Comparison of ENCODE assay signal across 8 cellular contexts in genomic region chr6:47309326-47310130, GRCh38. TPM values are rescaled to one million over a fixed set of nuclear protein-coding genes. Genes with fewer than 3 reads are reported as not detected.
DNase-seq lines count a peak whose midpoint lies in the region; ATAC-seq and TF ChIP-seq lines count a peak whose summit lies in the region.

Gene TNFRSF21, minus strand, starts transcription at chr6:47309905. Its CDS starts 394 bp downstream, at chr6:47309511.

- H3K4me3 ChIP-seq in Panc1 (ENCODE audit: low read depth in 2 of 2, low read length in 2 of 2) (peak within 1 kb of the TSS; percentile 67 to 88), fibroblast of lung (replicated peaks in 1 of 4; ENCODE audit: control extremely low read depth in 1 of 4, insufficient read depth in 1 of 4, low read depth in 3 of 4, low read length in 4 of 4) (peak within 1 kb of the TSS; percentile 64 to 81 (median 73))
- peak within 1 kb of the TSS; percentile 66 for H3K4me3 ChIP-seq in naive thymus-derived CD4-positive, alpha-beta T cell (ENCODE audit: low read length)

- H3K27ac ChIP-seq in Panc1 (ENCODE audit: low read length) (peak within 1 kb of the TSS; percentile 71), fibroblast of lung (ENCODE audit: insufficient read depth, low read length) (no peak within 1 kb of the TSS)
- no peak within 1 kb of the TSS for H3K27ac ChIP-seq in naive thymus-derived CD4-positive, alpha-beta T cell (ENCODE audit: low read depth, low read length)

- BruUV-seq in Panc1 (replicated peaks; lab: Mats Ljungman, UMichigan), result no TSS peak

- peak within 1 kb of the TSS; percentile 91 for H2AFZ ChIP-seq in fibroblast of lung (ENCODE audit: low read length)

- H3K9me3 Mint-ChIP-seq in activated T-helper 1 cell treated with anti-CD3 and anti-CD28 coated beads, Interleukin-12 subunit alpha, Interleukin-12 subunit beta, Interleukin-2, Interleukin-4 antibody, amounts not matched to agents 30 ng/mL and 10 ng/mL and 1 ng/mL, durations not matched to agents 14 hours and 24 hours and 36 hours, result no peaks in the 10 kb centered on the region
- H3K9me3 Mint-ChIP-seq in naive thymus-derived CD4-positive, alpha-beta T cell, result no peaks in the 10 kb centered on the region

- H3K27me3 ChIP-seq in Panc1 (ENCODE audit: control insufficient read depth, insufficient read depth, low read length), result no peaks in the 10 kb centered on the region
- peaks cover 2% of the 10 kb centered on the region for H3K27me3 ChIP-seq in fibroblast of lung (ENCODE audit: control insufficient read depth, insufficient read depth, low read length)
- no peaks in the 10 kb centered on the region for H3K27me3 ChIP-seq in naive thymus-derived CD4-positive, alpha-beta T cell (ENCODE audit: control insufficient read depth in 2 of 2, insufficient read depth in 2 of 2, low read length in 2 of 2)

- intact Hi-C loops in Panc1 (cut with micrococcal nuclease; ENCODE audit: unreplicated experiment), result loop anchor here (2.0 kb wide), 1 partner anchor 213 kb away; no protein-coding TSS in a partner anchor
- intact Hi-C loops in activated T-helper 1 cell treated with anti-CD3 and anti-CD28 coated beads, Interleukin-12 subunit alpha, Interleukin-12 subunit beta, Interleukin-2, Interleukin-4 antibody, amounts not matched to agents 30 ng/mL and 10 ng/mL and 1 ng/mL, durations not matched to agents 14 hours and 24 hours and 36 hours (cut with micrococcal nuclease), result loop anchor here (1.0 to 2.0 kb wide), 3 partner anchors 169 to 1089 kb away; no protein-coding TSS in a partner anchor
- intact Hi-C loops in naive thymus-derived CD4-positive, alpha-beta T cell (cut with micrococcal nuclease), result loop anchor here (1.0 to 5.0 kb wide), 5 partner anchors 67 to 657 kb away; partner anchors contain the start of genes CYP39A1 (in 1 of the 2) and SLC25A27 (in 1 of the 2)

- peaks cover 52% of the 10 kb centered on the region for H3K27me3 Mint-ChIP-seq in activated T-helper 1 cell treated with anti-CD3 and anti-CD28 coated beads, Interleukin-12 subunit alpha, Interleukin-12 subunit beta, Interleukin-2, Interleukin-4 antibody, amounts not matched to agents 30 ng/mL and 10 ng/mL and 1 ng/mL, durations not matched to agents 14 hours and 24 hours and 36 hours (ENCODE audit: insufficient read depth)
- peaks cover 51 to 77% (median 53%) of the 10 kb centered on the region in 5 donors for H3K27me3 Mint-ChIP-seq in naive thymus-derived CD4-positive, alpha-beta T cell

- peak within 1 kb of the TSS; percentile 89 for H3K4me2 ChIP-seq in fibroblast of lung (ENCODE audit: extremely low read depth, insufficient read depth, low read length)

- TF ChIP-seq CTCF in Panc1 (IDR thresholded peaks at IDR 0.05) (peak; percentile 97), fibroblast of lung (conservative IDR thresholded peaks at IDR 0.05 in 1 of 2, IDR thresholded peaks at IDR 0.05 in 1 of 2; ENCODE audit: low read depth in 1 of 2, low read length in 2 of 2) (peak; percentile 96 to 98)

- ATAC-seq in GM21619 (IDR thresholded peaks at IDR 0.05; ENCODE audit: unreplicated experiment), result peak; percentile 97
- ATAC-seq in Panc1, result peak; percentile 99
- peak; percentile 95 for ATAC-seq in naive thymus-derived CD4-positive, alpha-beta T cell

- no peak within 1 kb of the TSS for H3K27ac Mint-ChIP-seq in activated T-helper 1 cell treated with anti-CD3 and anti-CD28 coated beads, Interleukin-12 subunit alpha, Interleukin-12 subunit beta, Interleukin-2, Interleukin-4 antibody, amounts not matched to agents 30 ng/mL and 10 ng/mL and 1 ng/mL, durations not matched to agents 14 hours and 24 hours and 36 hours
- H3K27ac Mint-ChIP-seq in naive thymus-derived CD4-positive, alpha-beta T cell, result peak within 1 kb of the TSS in 1 of 9 donors; percentile 68

- H3K36me3 ChIP-seq in Panc1 (ENCODE audit: control insufficient read depth, insufficient read depth, low read length) (peaks cover 4% of the 10 kb centered on the region; the same call in 1 of the 2 replicates), fibroblast of lung (ENCODE audit: control insufficient read depth, insufficient read depth, low read length) (no peaks in the 10 kb centered on the region)
- H3K36me3 ChIP-seq in naive thymus-derived CD4-positive, alpha-beta T cell (ENCODE audit: control insufficient read depth in 2 of 3, insufficient read depth in 3 of 3, low read length in 3 of 3), result no peaks in the 10 kb centered on the region

- H3K79me2 ChIP-seq in fibroblast of lung (ENCODE audit: control insufficient read depth, insufficient read depth, low read length), result no peaks in the 10 kb centered on the region

- H3K4me1 ChIP-seq in Panc1 (ENCODE audit: control insufficient read depth, insufficient read depth, low read length) (peaks cover 27% of the 10 kb centered on the region), fibroblast of lung (ENCODE audit: control insufficient read depth, extremely low read depth, insufficient read depth, low read length) (no peaks in the 10 kb centered on the region)
- no peaks in the 10 kb centered on the region for H3K4me1 ChIP-seq in naive thymus-derived CD4-positive, alpha-beta T cell (ENCODE audit: control insufficient read depth in 2 of 2, insufficient read depth in 2 of 2, low read length in 2 of 2)

- in situ Hi-C loops in KBM-7 (cut with MboI; ENCODE audit: low pct_unique_long_range_greater_than_20kb, low sequenced_read_pairs) (loop anchor here (25.0 kb wide), 1 partner anchor 222 kb away; no protein-coding TSS in a partner anchor), Panc1 (cut with HindIII; ENCODE audit: low pct_unique_long_range_greater_than_20kb, low sequenced_read_pairs) (no loop called here)

- POLR2A ChIA-PET in Panc1 (lab: Charles Lee), result interaction anchor here (0.7 kb wide), 1 partner anchor 1689 kb away, joined by 3 read pairs; no protein-coding TSS in a partner anchor
- POLR2A ChIA-PET in naive thymus-derived CD4-positive, alpha-beta T cell (lab: Charles Lee), result no interaction called here

- H3K4me1 Mint-ChIP-seq in activated T-helper 1 cell treated with anti-CD3 and anti-CD28 coated beads, Interleukin-12 subunit alpha, Interleukin-12 subunit beta, Interleukin-2, Interleukin-4 antibody, amounts not matched to agents 30 ng/mL and 10 ng/mL and 1 ng/mL, durations not matched to agents 14 hours and 24 hours and 36 hours (ENCODE audit: low read depth), result peaks cover 16% of the 10 kb centered on the region
- peaks cover 0 to 11% (median 10%) of the 10 kb centered on the region in 7 donors for H3K4me1 Mint-ChIP-seq in naive thymus-derived CD4-positive, alpha-beta T cell

- H3K9ac ChIP-seq in fibroblast of lung (ENCODE audit: insufficient read depth, low read length), result peak within 1 kb of the TSS; percentile 35

- peak; percentile 65 for DNase-seq in DMS79 (lab: John Stamatoyannopoulos, UW)
- peak; percentile 92 for DNase-seq in KBM-7
- DNase-seq in Panc1 (ENCODE audit: low read depth, low spot score), result peak; percentile 81
- DNase-seq in activated T-helper 1 cell treated with anti-CD3 and anti-CD28 coated beads, Interleukin-12 subunit alpha, Interleukin-12 subunit beta, Interleukin-2, Interleukin-4 antibody, amounts not matched to agents 30 ng/mL and 10 ng/mL and 1 ng/mL, durations not matched to agents 14 hours and 24 hours and 36 hours (ENCODE audit: low spot score), result peak; percentile 75
- DNase-seq in fibroblast of lung (ENCODE audit: low read depth in 2 of 2), result peak; percentile 87 to 89
- peak; percentile 52 to 87 (median 68) for DNase-seq in naive thymus-derived CD4-positive, alpha-beta T cell
- peak; percentile 40 to 77 (median 56) for DNase-seq in stimulated activated naive CD4-positive, alpha-beta T cell (lab: John Stamatoyannopoulos, UW)

- H3K9me3 ChIP-seq in Panc1 (ENCODE audit: control insufficient read depth, insufficient read depth, low read depth, low read length) (no peaks in the 10 kb centered on the region), fibroblast of lung (ENCODE audit: control insufficient read depth, insufficient read depth, low read depth, low read length) (no peaks in the 10 kb centered on the region)
- H3K9me3 ChIP-seq in naive thymus-derived CD4-positive, alpha-beta T cell (ENCODE audit: control insufficient read depth in 2 of 3, low read length in 3 of 3), result no peaks in the 10 kb centered on the region

- CTCF ChIA-PET in Panc1 (lab: Charles Lee), result interaction anchor here (0.6 to 1.4 kb wide), 4 partner anchors 60 to 385 kb away, joined by 3 to 7 read pairs (median 4); no protein-coding TSS in a partner anchor
- CTCF ChIA-PET in naive thymus-derived CD4-positive, alpha-beta T cell (lab: Charles Lee), result interaction anchor here (1.3 kb wide), 1 partner anchor 212 kb away, joined by 8 read pairs; no protein-coding TSS in a partner anchor

- peak within 1 kb of the TSS; percentile 68 for H3K4me3 Mint-ChIP-seq in activated T-helper 1 cell treated with anti-CD3 and anti-CD28 coated beads, Interleukin-12 subunit alpha, Interleukin-12 subunit beta, Interleukin-2, Interleukin-4 antibody, amounts not matched to agents 30 ng/mL and 10 ng/mL and 1 ng/mL, durations not matched to agents 14 hours and 24 hours and 36 hours
- peak within 1 kb of the TSS; percentile 68 to 81 (median 76) for H3K4me3 Mint-ChIP-seq in naive thymus-derived CD4-positive, alpha-beta T cell

- peaks cover 2% of the 10 kb centered on the region for H3K36me3 Mint-ChIP-seq in activated T-helper 1 cell treated with anti-CD3 and anti-CD28 coated beads, Interleukin-12 subunit alpha, Interleukin-12 subunit beta, Interleukin-2, Interleukin-4 antibody, amounts not matched to agents 30 ng/mL and 10 ng/mL and 1 ng/mL, durations not matched to agents 14 hours and 24 hours and 36 hours (ENCODE audit: low read depth)
- no peaks in the 10 kb centered on the region for H3K36me3 Mint-ChIP-seq in naive thymus-derived CD4-positive, alpha-beta T cell

- no peaks in the 10 kb centered on the region for H4K20me1 ChIP-seq in fibroblast of lung (ENCODE audit: control insufficient read depth, extremely low read depth, insufficient read depth, low read length)

RNA-seq across cellular contexts. Expression of gene TNFRSF21, which starts in this region (rescaled TPM):
- 76.0 TPM for total RNA-seq in Panc1 (2021; ENCODE audit: unreplicated experiment)
- 53.8 TPM for polyA plus RNA-seq in Panc1 (2012; ENCODE audit: insufficient read length)
- total RNA-seq in activated T-helper 1 cell treated with anti-CD3 and anti-CD28 coated beads, Interleukin-12 subunit alpha, Interleukin-12 subunit beta, Interleukin-2, Interleukin-4 antibody, amounts not matched to agents 30 ng/mL and 10 ng/mL and 1 ng/mL, durations not matched to agents 14 hours and 24 hours and 36 hours, result 3.5 and 4.2 TPM in 2 replicates
- total RNA-seq in fibroblast of lung, result 4.8 and 12.6 TPM in 2 replicates
- 6.3 and 8.9 TPM in 2 replicates for polyA plus RNA-seq in fibroblast of lung
- 7.0 and 10.5 TPM in 2 replicates for polyA plus RNA-seq in fibroblast of lung (2012)
- 4.5 and 11.5 TPM in 2 replicates for polyA minus RNA-seq in fibroblast of lung (ENCODE audit: low replicate concordance)
- 1 to 10 TPM in 2 of 5 experiments, under 1 TPM in 3; 0.27 to 2.4 (median 0.44) TPM for total RNA-seq in naive thymus-derived CD4-positive, alpha-beta T cell
- polyA plus RNA-seq in naive thymus-derived CD4-positive, alpha-beta T cell, result not detected
